19 cellular contexts compared by ENCODE assay signal in the genomic region with DNA sequence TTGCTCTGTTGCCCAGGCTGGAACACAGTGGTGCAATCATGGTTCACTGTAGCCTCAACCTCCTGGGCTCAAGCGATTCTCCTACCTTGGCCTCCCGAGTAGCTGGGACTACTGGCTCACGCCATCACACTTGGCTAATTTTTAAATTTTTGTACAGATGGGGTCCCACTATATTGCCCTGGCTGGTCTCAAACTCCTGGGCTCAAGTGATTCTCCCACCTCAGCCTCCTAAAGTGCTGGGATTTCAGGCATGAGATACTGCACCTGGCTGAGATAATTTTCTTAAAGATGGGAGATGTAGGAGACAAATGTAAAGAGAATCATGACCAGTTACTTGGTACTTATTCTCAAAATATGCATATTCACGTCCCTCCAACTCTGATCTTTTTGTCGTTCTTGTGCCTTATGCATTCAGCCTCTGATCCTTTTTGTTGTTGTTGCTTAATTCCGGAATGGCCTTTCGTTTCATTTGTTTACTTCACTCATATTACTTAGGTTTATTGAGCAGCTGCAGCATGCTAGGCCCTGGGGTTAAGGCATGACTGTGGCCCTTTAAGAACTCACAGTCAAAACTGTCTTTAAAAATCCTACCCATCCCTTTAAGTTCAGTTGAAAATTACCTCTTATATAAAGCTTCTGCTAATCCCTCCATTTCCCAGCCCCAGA.
"Had no signal": no experiment of that assay in that cellular context is flagged by ENCODE, and none has a peak within 500 bp of the region (broad histone marks: within the 10 kb centered on the region; RNA-seq: fewer than 3 reads in every experiment).

No MANE protein-coding gene starts in this region.

- H3K27me3 Mint-ChIP-seq: activated B cell treated with CpG ODN at 0.5 μM for 24 hours; activated CD8-positive, alpha-beta T cell treated with anti-CD3 and anti-CD28 coated beads for 36 hours; naive B cell; T-helper 17 cell had no signal

- ATAC-seq: activated CD8-positive, alpha-beta T cell treated with anti-CD3 and anti-CD28 coated beads for 36 hours; activated T-cell treated with anti-CD3 and anti-CD28 coated beads, Interleukin-2, amount 50 U/mL, for 4 hours; T-helper 17 cell had no signal

- H3K27me3 ChIP-seq: adrenal gland, dorsolateral prefrontal cortex, tibial artery had no signal

- H3K27ac ChIP-seq: adrenal gland, dorsolateral prefrontal cortex, parathyroid adenoma, tibial artery had no signal

- H3K27ac Mint-ChIP-seq: activated B cell treated with CpG ODN at 0.5 μM for 24 hours; activated CD8-positive, alpha-beta T cell treated with anti-CD3 and anti-CD28 coated beads for 36 hours; naive B cell; T-helper 17 cell had no signal

- H3K36me3 ChIP-seq: adrenal gland, tibial artery had no signal

- H3K4me3 Mint-ChIP-seq: activated B cell treated with CpG ODN at 0.5 μM for 24 hours; activated CD8-positive, alpha-beta T cell treated with anti-CD3 and anti-CD28 coated beads for 36 hours; activated T-cell treated with anti-CD3 and anti-CD28 coated beads, Interleukin-2, amount 50 U/mL, for 4 hours; naive B cell; T-helper 17 cell had no signal

- H3K9ac ChIP-seq: parathyroid adenoma had no signal

- H3K4me1 Mint-ChIP-seq: activated B cell treated with CpG ODN at 0.5 μM for 24 hours had no signal

- H3K4me3 ChIP-seq: adrenal gland, dorsolateral prefrontal cortex, skin epidermis, tibial artery had no signal

- H3K4me1 ChIP-seq: parathyroid adenoma had no signal

- DNase-seq: activated B cell treated with CpG ODN at 0.5 μM for 24 hours; activated CD4-positive, alpha-beta T cell treated with anti-CD3 and anti-CD28 coated beads for 48 hours; activated CD8-positive, alpha-beta T cell treated with anti-CD3 and anti-CD28 coated beads for 36 hours; activated effector memory CD4-positive, alpha-beta T cell treated with Interleukin-2 at 50 U/mL for 16 hours; activated naive CD4-positive, alpha-beta T cell treated with anti-CD3 and anti-CD28 coated beads, Interleukin-2, amount 50 U/mL, for 16 hours; activated T-cell treated with anti-CD3 and anti-CD28 coated beads, Interleukin-2, amount 50 U/mL, for 4 hours; adrenal gland; dorsolateral prefrontal cortex; erythroblast; glutamatergic neuron; hypothalamus; naive B cell; stimulated activated CD4-positive, alpha-beta T cell treated with anti-CD3 and anti-CD28 coated beads, Interleukin-15, amount 100 ng/mL, for 24 hours; stimulated activated CD4-positive, alpha-beta T cell treated with anti-CD3 and anti-CD28 coated beads, Interleukin-4, amount 100 ng/mL, for 24 hours; stimulated activated naive CD4-positive, alpha-beta T cell; T-helper 17 cell; tibial artery had no signal

- H2AFZ ChIP-seq: parathyroid adenoma had no signal

- H3K9me3 Mint-ChIP-seq: activated B cell treated with CpG ODN at 0.5 μM for 24 hours; activated CD8-positive, alpha-beta T cell treated with anti-CD3 and anti-CD28 coated beads for 36 hours; activated T-cell treated with anti-CD3 and anti-CD28 coated beads, Interleukin-2, amount 50 U/mL, for 4 hours; naive B cell had no signal

- H3K36me3 Mint-ChIP-seq: naive B cell had no signal

- H3K9me3 ChIP-seq: adrenal gland, tibial artery had no signal
